9 cellular contexts compared by ENCODE assay signal in genomic region chr1:226128487-226129075, GRCh38. TPM values are rescaled to one million over a fixed set of nuclear protein-coding genes. Genes with fewer than 3 reads are reported as not detected.
A peak's percentile ranks its signal among the peaks of the same experiment; 100 is the strongest.
DNase-seq lines count a peak whose midpoint lies in the region; ATAC-seq and TF ChIP-seq lines count a peak whose summit lies in the region.
"Had no signal": no experiment of that assay in that cellular context is flagged by ENCODE, and none has a peak within 500 bp of the region (broad histone marks: within the 10 kb centered on the region; RNA-seq: fewer than 3 reads in every experiment).

No MANE protein-coding gene starts in this region.

- no peak overlapping the region for H3K23ac ChIP-seq in mesenchymal stem cell (ENCODE audit: low read length in 2 of 2)

- no peak overlapping the region for H2BK15ac ChIP-seq in mesenchymal stem cell (ENCODE audit: low read depth, poor library complexity, severe bottlenecking)

- H2BK12ac ChIP-seq in mesenchymal stem cell (ENCODE audit: low read length in 2 of 2), result no peak overlapping the region

- no peak overlapping the region for H3K4me3 ChIP-seq in mesenchymal stem cell (ENCODE audit: insufficient read depth in 1 of 2, low read depth in 1 of 2, low read length in 2 of 2)

- no peak overlapping the region for H3K4ac ChIP-seq in mesenchymal stem cell (ENCODE audit: low read depth in 1 of 2, low read length in 2 of 2)

- no peak for TF ChIP-seq CTCF in GM13976 (IDR thresholded peaks at IDR 0.05; ENCODE audit: borderline replicate concordance, control extremely low read depth, extremely low read depth, insufficient read depth, missing control alignments)

- in situ Hi-C loops in GM13976 (cut with MboI; ENCODE audit: low sequenced_read_pairs, unreplicated experiment), result no loop called here

- no peaks in the 10 kb centered on the region for H3K9me3 ChIP-seq in mesenchymal stem cell (ENCODE audit: control insufficient read depth, low read length)

- H3K4me2 ChIP-seq in mesenchymal stem cell (ENCODE audit: low read length, poor library complexity, severe bottlenecking), result no peak overlapping the region

- H3K36me3 ChIP-seq in mesenchymal stem cell (ENCODE audit: control insufficient read depth in 1 of 2, insufficient read depth in 2 of 2, low read depth in 1 of 2, low read length in 2 of 2), result no peaks in the 10 kb centered on the region

- H2BK5ac ChIP-seq in mesenchymal stem cell (ENCODE audit: low read depth, low read length, poor library complexity, severe bottlenecking), result no peak overlapping the region

- peaks cover 0 to 17% of the 10 kb centered on the region in 2 experiments for H3K27me3 ChIP-seq in mesenchymal stem cell (ENCODE audit: control insufficient read depth in 1 of 2, insufficient read depth in 1 of 2, low read length in 2 of 2)

- H2BK120ac ChIP-seq in mesenchymal stem cell (ENCODE audit: low read depth, low read length), result no peak overlapping the region

- H3K9ac ChIP-seq in mesenchymal stem cell (ENCODE audit: low read length), result no peak overlapping the region

- ATAC-seq in Right ventricle myocardium superior (ENCODE audit: poor library complexity) (no peak), HG02678 (IDR thresholded peaks at IDR 0.05; ENCODE audit: unreplicated experiment) (no peak), GM21619 (IDR thresholded peaks at IDR 0.05; ENCODE audit: unreplicated experiment) (no peak)
- ATAC-seq: T-cell had no signal

- no peak overlapping the region for H3K18ac ChIP-seq in mesenchymal stem cell (ENCODE audit: low read depth in 1 of 2, low read length in 2 of 2)

- H4K91ac ChIP-seq in mesenchymal stem cell (ENCODE audit: low read length), result no peak overlapping the region

- no peak overlapping the region for H2AK5ac ChIP-seq in mesenchymal stem cell (ENCODE audit: low read length, severe bottlenecking)

- 68% methylated on average over 8 of the region's 8 CpGs for WGBS in mesenchymal stem cell

- H3K4me1 ChIP-seq in mesenchymal stem cell (ENCODE audit: control insufficient read depth, insufficient read depth, low read depth, low read length), result peaks cover 27% of the 10 kb centered on the region

- no peak overlapping the region for H2AFZ ChIP-seq in mesenchymal stem cell (ENCODE audit: low read depth, low read length)

- intact Hi-C loops in cardiac septum (cut with DNase I) (loop anchor here (5.0 kb wide), 1 partner anchor 204 kb away; no protein-coding TSS in a partner anchor), Right ventricle myocardium superior (cut with DNase I) (loop anchor here (10.0 kb wide), 2 partner anchors 134 to 206 kb away; partner anchors contain the start of gene SDE2)

- no peak overlapping the region for H4K8ac ChIP-seq in mesenchymal stem cell (ENCODE audit: low read length)

- DNase-seq in cardiac septum (ENCODE audit: low spot score) (peak; percentile 20), Right ventricle myocardium superior (no peak), astrocyte of the hippocampus (ENCODE audit: low read depth, low spot score) (peak; percentile 68), mesenchymal stem cell (peak; percentile 51), GM13976 (ENCODE audit: low spot score) (no peak)
- DNase-seq in stimulated activated CD4-positive, alpha-beta T cell treated with anti-CD3 and anti-CD28 coated beads, Interleukin-4, amount 100 ng/mL, for 24 hours, result no peak
- DNase-seq: T-cell had no signal

- H3K14ac ChIP-seq in mesenchymal stem cell (ENCODE audit: low read length in 2 of 2), result no peak overlapping the region

- no peak overlapping the region for H3K27ac ChIP-seq in mesenchymal stem cell (ENCODE audit: low read length, poor library complexity, severe bottlenecking)

- no peaks in the 10 kb centered on the region for H3K79me1 ChIP-seq in mesenchymal stem cell (replicated peaks; ENCODE audit: low read length, poor library complexity, severe bottlenecking)

RNA-seq across cellular contexts. Expression of gene ACBD3, which starts 58.0 kb away (rescaled TPM):
- 42.3 TPM for total RNA-seq in cardiac septum
- 23.8 TPM for total RNA-seq in Right ventricle myocardium superior
- polyA plus RNA-seq in mesenchymal stem cell (2013, experiment 1 of 2), result 48.4 TPM
- 49.5 TPM for polyA plus RNA-seq in mesenchymal stem cell (2013, experiment 2 of 2)

Comparison
In these comparisons a context has a peak if more than half of its experiments do, and no peak if none do; other contexts are left out.
1. DNase-seq: peak in cardiac septum (single experiment), astrocyte of the hippocampus (single experiment) and mesenchymal stem cell (single experiment); none in Right ventricle myocardium superior (single experiment), GM13976 (single experiment) and stimulated activated CD4-positive, alpha-beta T cell treated with anti-CD3 and anti-CD28 coated beads, Interleukin-4, amount 100 ng/mL, for 24 hours (single experiment).